Comparison of ENCODE assay signal across 1 cellular context in the genomic region with DNA sequence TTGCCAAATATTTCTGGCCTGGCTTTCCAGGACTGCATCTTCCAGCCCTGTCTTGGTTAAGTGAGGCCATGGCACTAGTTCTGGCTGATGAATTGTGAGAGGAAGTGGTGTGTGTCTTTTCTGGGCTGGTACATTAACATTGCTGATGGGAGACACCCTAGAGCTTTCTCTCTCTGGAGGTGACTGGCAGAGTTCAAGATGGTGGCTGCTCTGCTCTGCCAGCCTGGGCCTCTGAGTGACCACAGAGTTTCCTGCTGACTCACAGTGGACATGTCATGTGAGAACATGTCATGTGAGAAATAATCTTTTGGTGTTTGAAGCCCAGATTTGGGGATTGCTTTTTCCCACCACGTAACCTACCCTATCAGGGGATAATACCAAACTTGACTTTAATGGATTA.
TF ChIP-seq lines count a peak whose summit lies in the region.

No MANE protein-coding gene starts in this region.

TF ChIP-seq in GM12878, 131 proteins besides CTCF, POLR2A, EP300 and RAD21 (continued from another document):
- TF ChIP-seq MAX (IDR thresholded peaks at IDR 0.05; ENCODE audit: low read depth, low read length), result no peak
- no peak for TF ChIP-seq RCOR1 (conservative IDR thresholded peaks at IDR 0.05; ENCODE audit: low read depth, low read length)
